In genomic region chr3:3766140-3766539, GRCh38 we compare ENCODE assay signal across 1 cellular context.
TF ChIP-seq lines count a peak whose summit lies in the region.

No MANE protein-coding gene starts in this region.

TF ChIP-seq in GM23338, 12 proteins besides CTCF, POLR2A, EP300 and RAD21 (continued from another document):
- TF ChIP-seq, protein P1, sequence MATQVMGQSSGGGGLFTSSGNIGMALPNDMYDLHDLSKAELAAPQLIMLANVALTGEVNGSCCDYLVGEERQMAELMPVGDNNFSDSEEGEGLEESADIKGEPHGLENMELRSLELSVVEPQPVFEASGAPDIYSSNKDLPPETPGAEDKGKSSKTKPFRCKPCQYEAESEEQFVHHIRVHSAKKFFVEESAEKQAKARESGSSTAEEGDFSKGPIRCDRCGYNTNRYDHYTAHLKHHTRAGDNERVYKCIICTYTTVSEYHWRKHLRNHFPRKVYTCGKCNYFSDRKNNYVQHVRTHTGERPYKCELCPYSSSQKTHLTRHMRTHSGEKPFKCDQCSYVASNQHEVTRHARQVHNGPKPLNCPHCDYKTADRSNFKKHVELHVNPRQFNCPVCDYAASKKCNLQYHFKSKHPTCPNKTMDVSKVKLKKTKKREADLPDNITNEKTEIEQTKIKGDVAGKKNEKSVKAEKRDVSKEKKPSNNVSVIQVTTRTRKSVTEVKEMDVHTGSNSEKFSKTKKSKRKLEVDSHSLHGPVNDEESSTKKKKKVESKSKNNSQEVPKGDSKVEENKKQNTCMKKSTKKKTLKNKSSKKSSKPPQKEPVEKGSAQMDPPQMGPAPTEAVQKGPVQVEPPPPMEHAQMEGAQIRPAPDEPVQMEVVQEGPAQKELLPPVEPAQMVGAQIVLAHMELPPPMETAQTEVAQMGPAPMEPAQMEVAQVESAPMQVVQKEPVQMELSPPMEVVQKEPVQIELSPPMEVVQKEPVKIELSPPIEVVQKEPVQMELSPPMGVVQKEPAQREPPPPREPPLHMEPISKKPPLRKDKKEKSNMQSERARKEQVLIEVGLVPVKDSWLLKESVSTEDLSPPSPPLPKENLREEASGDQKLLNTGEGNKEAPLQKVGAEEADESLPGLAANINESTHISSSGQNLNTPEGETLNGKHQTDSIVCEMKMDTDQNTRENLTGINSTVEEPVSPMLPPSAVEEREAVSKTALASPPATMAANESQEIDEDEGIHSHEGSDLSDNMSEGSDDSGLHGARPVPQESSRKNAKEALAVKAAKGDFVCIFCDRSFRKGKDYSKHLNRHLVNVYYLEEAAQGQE (IDR thresholded peaks at IDR 0.05; ENCODE audit: unreplicated experiment): no peak
- TF ChIP-seq EZH2 (IDR thresholded peaks at IDR 0.05; ENCODE audit: low read depth, unreplicated experiment) (no peak), STAT1 (IDR thresholded peaks at IDR 0.05; ENCODE audit: unreplicated experiment) (no peak), NANOG (IDR thresholded peaks at IDR 0.05; ENCODE audit: borderline replicate concordance) (no peak), ZNF462 (CRISPR knock-in tag; IDR thresholded peaks at IDR 0.05) (no peak)
